Comparison of ENCODE assay signal across 1 cellular context in the genomic region with DNA sequence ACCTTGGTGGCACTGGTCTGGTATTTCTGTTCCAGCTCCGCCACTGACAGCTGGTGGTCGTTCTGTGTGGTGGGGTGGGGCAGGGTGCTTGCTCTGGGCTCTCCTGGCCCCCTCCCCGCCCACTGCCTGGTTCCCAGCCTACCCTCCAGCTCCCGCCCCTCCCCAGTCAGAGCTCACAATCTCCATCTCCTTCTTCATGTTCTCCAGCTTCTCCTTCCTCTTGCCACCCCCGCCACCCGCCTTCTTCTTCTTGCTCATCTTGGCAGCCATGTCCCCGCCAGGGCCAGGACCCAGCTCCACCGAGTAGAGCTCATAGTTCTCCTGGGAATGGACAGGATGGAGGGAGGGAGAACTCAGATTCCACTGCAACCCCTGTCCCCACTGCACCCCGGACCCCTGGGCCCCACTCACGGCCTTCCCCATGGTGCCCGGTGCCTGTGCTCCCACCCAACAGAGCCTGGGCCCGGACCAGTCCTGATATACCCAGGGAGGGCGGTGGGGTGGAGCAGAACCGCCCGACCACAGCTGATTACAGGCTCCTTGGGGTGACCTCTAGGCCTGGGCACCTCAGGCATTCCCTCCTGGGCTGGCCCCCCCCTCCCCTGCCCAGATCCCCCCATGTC.
TF ChIP-seq lines count a peak whose summit lies in the region.

A gene (minus strand): TSS at position 452 of the 623 bp plus-strand sequence. CDS start 29 bp downstream, at position 423.

TF ChIP-seq in GM23338, 12 proteins besides CTCF, POLR2A, EP300 and RAD21 (continued from another document):
- TF ChIP-seq, protein P1, sequence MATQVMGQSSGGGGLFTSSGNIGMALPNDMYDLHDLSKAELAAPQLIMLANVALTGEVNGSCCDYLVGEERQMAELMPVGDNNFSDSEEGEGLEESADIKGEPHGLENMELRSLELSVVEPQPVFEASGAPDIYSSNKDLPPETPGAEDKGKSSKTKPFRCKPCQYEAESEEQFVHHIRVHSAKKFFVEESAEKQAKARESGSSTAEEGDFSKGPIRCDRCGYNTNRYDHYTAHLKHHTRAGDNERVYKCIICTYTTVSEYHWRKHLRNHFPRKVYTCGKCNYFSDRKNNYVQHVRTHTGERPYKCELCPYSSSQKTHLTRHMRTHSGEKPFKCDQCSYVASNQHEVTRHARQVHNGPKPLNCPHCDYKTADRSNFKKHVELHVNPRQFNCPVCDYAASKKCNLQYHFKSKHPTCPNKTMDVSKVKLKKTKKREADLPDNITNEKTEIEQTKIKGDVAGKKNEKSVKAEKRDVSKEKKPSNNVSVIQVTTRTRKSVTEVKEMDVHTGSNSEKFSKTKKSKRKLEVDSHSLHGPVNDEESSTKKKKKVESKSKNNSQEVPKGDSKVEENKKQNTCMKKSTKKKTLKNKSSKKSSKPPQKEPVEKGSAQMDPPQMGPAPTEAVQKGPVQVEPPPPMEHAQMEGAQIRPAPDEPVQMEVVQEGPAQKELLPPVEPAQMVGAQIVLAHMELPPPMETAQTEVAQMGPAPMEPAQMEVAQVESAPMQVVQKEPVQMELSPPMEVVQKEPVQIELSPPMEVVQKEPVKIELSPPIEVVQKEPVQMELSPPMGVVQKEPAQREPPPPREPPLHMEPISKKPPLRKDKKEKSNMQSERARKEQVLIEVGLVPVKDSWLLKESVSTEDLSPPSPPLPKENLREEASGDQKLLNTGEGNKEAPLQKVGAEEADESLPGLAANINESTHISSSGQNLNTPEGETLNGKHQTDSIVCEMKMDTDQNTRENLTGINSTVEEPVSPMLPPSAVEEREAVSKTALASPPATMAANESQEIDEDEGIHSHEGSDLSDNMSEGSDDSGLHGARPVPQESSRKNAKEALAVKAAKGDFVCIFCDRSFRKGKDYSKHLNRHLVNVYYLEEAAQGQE (IDR thresholded peaks at IDR 0.05; ENCODE audit: unreplicated experiment) = no peak
- TF ChIP-seq, protein P2, sequence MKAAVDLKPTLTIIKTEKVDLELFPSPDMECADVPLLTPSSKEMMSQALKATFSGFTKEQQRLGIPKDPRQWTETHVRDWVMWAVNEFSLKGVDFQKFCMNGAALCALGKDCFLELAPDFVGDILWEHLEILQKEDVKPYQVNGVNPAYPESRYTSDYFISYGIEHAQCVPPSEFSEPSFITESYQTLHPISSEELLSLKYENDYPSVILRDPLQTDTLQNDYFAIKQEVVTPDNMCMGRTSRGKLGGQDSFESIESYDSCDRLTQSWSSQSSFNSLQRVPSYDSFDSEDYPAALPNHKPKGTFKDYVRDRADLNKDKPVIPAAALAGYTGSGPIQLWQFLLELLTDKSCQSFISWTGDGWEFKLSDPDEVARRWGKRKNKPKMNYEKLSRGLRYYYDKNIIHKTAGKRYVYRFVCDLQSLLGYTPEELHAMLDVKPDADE (IDR thresholded peaks at IDR 0.05) = no peak
- TF ChIP-seq EZH2phosphoT487 (IDR thresholded peaks at IDR 0.05; ENCODE audit: unreplicated experiment) (no peak), JUNB (IDR thresholded peaks at IDR 0.05; ENCODE audit: unreplicated experiment) (no peak), STAT1 (IDR thresholded peaks at IDR 0.05; ENCODE audit: unreplicated experiment) (no peak), CREB1 (CRISPR knock-in tag; IDR thresholded peaks at IDR 0.05; ENCODE audit: low read depth) (no peak)
